Comparison of ENCODE assay signal across 8 cellular contexts in genomic region chr20:60057123-60057865, GRCh38.
DNase-seq lines count a peak whose midpoint lies in the region; ATAC-seq and TF ChIP-seq lines count a peak whose summit lies in the region.

No MANE protein-coding gene starts in this region.

- H3K27ac ChIP-seq in DND-41 (ENCODE audit: low read length) (peak overlapping the region; percentile 96), SK-N-MC (peak overlapping the region; percentile 97), prostate gland (no peak overlapping the region)

- H4K20me1 ChIP-seq in DND-41 (ENCODE audit: insufficient read depth, low read length), result peaks cover 38% of the 10 kb centered on the region

- no peak overlapping the region for H2AFZ ChIP-seq in DND-41 (ENCODE audit: low read depth, low read length)

- H3K36me3 ChIP-seq in DND-41 (ENCODE audit: insufficient read depth, low read length) (peaks cover 40% of the 10 kb centered on the region), H7 (replicated peaks; ENCODE audit: control insufficient read depth, insufficient read depth, low read length) (no peaks in the 10 kb centered on the region), SK-N-MC (ENCODE audit: insufficient read depth, low read length) (no peaks in the 10 kb centered on the region), prostate gland (no peaks in the 10 kb centered on the region)

- no peaks in the 10 kb centered on the region for H3K9me3 Mint-ChIP-seq in activated naive CD4-positive, alpha-beta T cell treated with anti-CD3 and anti-CD28 coated beads, Interleukin-2, amount 50 U/mL, for 72 hours

- no peak for TF ChIP-seq POLR2A in prostate gland (IDR thresholded peaks at IDR 0.05)

- H3K4me2 ChIP-seq in DND-41 (ENCODE audit: insufficient read depth, low read length), result peak overlapping the region; percentile 85

- peak; percentile 98 for TF ChIP-seq CTCF in DND-41 (IDR thresholded peaks at IDR 0.05; ENCODE audit: borderline replicate concordance, extremely low read depth, low read length, poor library complexity, severe bottlenecking)
- TF ChIP-seq CTCF in prostate gland (IDR thresholded peaks at IDR 0.05), result peak; percentile 72 to 84 (median 80)

- H3K9me3 ChIP-seq in DND-41 (ENCODE audit: insufficient read depth, low read length, severe bottlenecking), result no peaks in the 10 kb centered on the region
- no peaks in the 10 kb centered on the region for H3K9me3 ChIP-seq in SK-N-MC (ENCODE audit: low read depth, low read length)
- no peaks in the 10 kb centered on the region for H3K9me3 ChIP-seq in prostate gland

- H3K4me1 ChIP-seq in DND-41 (ENCODE audit: insufficient read depth, low read length) (peaks cover 79% of the 10 kb centered on the region), prostate gland (replicated peaks) (no peaks in the 10 kb centered on the region)

- ATAC-seq in DND-41 (ENCODE audit: insufficient read depth, low read depth) (peak; percentile 44), Right ventricle myocardium inferior (peak; percentile 55), HG02623 (IDR thresholded peaks at IDR 0.05; ENCODE audit: unreplicated experiment) (no peak)
- ATAC-seq in activated naive CD4-positive, alpha-beta T cell treated with anti-CD3 and anti-CD28 coated beads, Interleukin-2, amount 50 U/mL, for 72 hours, result peak; percentile 53 to 69

- intact Hi-C loops in Right ventricle myocardium inferior (cut with DNase I), result loop anchor here (5.0 to 10.0 kb wide), 5 partner anchors 110 to 1838 kb away; no protein-coding TSS in a partner anchor
- intact Hi-C loops in prostate gland (cut with DNase I), result loop anchor here (5.0 to 10.0 kb wide), 4 partner anchors 112 to 1840 kb away; partner anchors contain the start of genes FAM217B and PPP1R3D

- H3K36me3 Mint-ChIP-seq in activated naive CD4-positive, alpha-beta T cell treated with anti-CD3 and anti-CD28 coated beads, Interleukin-2, amount 50 U/mL, for 72 hours, result no peaks in the 10 kb centered on the region

- H3K4me3 ChIP-seq in DND-41 (ENCODE audit: low read depth in 1 of 2, low read length in 2 of 2) (peak overlapping the region; percentile 71), H7 (ENCODE audit: insufficient read depth, low read depth, low read length) (no peak overlapping the region), SK-N-MC (no peak overlapping the region), prostate gland (no peak overlapping the region)

- peaks cover 75% of the 10 kb centered on the region for H3K79me2 ChIP-seq in DND-41 (ENCODE audit: insufficient read depth, low read length)

- DNase-seq in DND-41, result peak; percentile 93
- DNase-seq in H7, result peak; percentile 85
- peak; percentile 69 for DNase-seq in NCI-H1105 (lab: John Stamatoyannopoulos, UW)
- peak; percentile 47 for DNase-seq in SK-N-MC (ENCODE audit: low read depth, low spot score)
- DNase-seq in activated naive CD4-positive, alpha-beta T cell treated with anti-CD3 and anti-CD28 coated beads, Interleukin-2, amount 50 U/mL, for 72 hours (ENCODE audit: low spot score in 2 of 2), result peak; percentile 56 to 66
- DNase-seq in Right ventricle myocardium inferior (ENCODE audit: missing footprints), result no peak
- peak; percentile 63 for DNase-seq in prostate gland (ENCODE audit: low spot score)

- no peaks in the 10 kb centered on the region for H3K27me3 ChIP-seq in DND-41 (ENCODE audit: insufficient read depth, low read length, poor library complexity)
- no peaks in the 10 kb centered on the region for H3K27me3 ChIP-seq in H7 (ENCODE audit: control insufficient read depth, insufficient read depth, low read length)
- no peaks in the 10 kb centered on the region for H3K27me3 ChIP-seq in prostate gland (replicated peaks; ENCODE audit: insufficient read depth)

- H3K27ac Mint-ChIP-seq in activated naive CD4-positive, alpha-beta T cell treated with anti-CD3 and anti-CD28 coated beads, Interleukin-2, amount 50 U/mL, for 72 hours, result peak overlapping the region; percentile 73 to 84

- H3K9ac ChIP-seq in DND-41 (ENCODE audit: low read depth, low read length) (peak overlapping the region; percentile 79), SK-N-MC (ENCODE audit: insufficient read length) (peak overlapping the region; percentile 71)

- WGBS in prostate gland, result 17% methylated on average over 11 of the region's 11 CpGs

Comparison
In these comparisons a context has a peak if more than half of its experiments do, and no peak if none do; other contexts are left out.
1. H3K27ac ChIP-seq: peak in DND-41 (single experiment) and SK-N-MC (single experiment); none in prostate gland (0 of 2).
2. H3K4me3 ChIP-seq: peak in DND-41 (2 of 2); none in H7 (single experiment), SK-N-MC (single experiment) and prostate gland (0 of 2).